ENCODE assay signal across 9 cellular contexts in genomic region chr7:2520808-2521146, GRCh38. TPM values are rescaled to one million over a fixed set of nuclear protein-coding genes. Genes with fewer than 3 reads are reported as not detected.
DNase-seq lines count a peak whose midpoint lies in the region; ATAC-seq and TF ChIP-seq lines count a peak whose summit lies in the region.
"Had no signal": no experiment of that assay in that cellular context is flagged by ENCODE, and none has a peak within 500 bp of the region (broad histone marks: within the 10 kb centered on the region; RNA-seq: fewer than 3 reads in every experiment).

No MANE protein-coding gene starts in this region.

- H3K9me3 ChIP-seq in right lobe of liver (no peaks in the 10 kb centered on the region), tibial artery (no peaks in the 10 kb centered on the region)

- H3K27me3 Mint-ChIP-seq in activated naive CD4-positive, alpha-beta T cell treated with anti-CD3 and anti-CD28 coated beads, Interleukin-2, amount 50 U/mL, for 24 hours, result no peaks in the 10 kb centered on the region

- intact Hi-C loops in right lobe of liver (cut with DNase I) (no loop called here), tibial artery (cut with DNase I; ENCODE audit: low total_unique reads) (loop anchor here (5.0 kb wide), 1 partner anchor 42 kb away; no protein-coding TSS in a partner anchor), sciatic nerve (cut with DNase I) (no loop called here)

- TF ChIP-seq CTCF in right lobe of liver (IDR thresholded peaks at IDR 0.05) (no peak), tibial artery (IDR thresholded peaks at IDR 0.05) (no peak)

- H3K27ac ChIP-seq in right lobe of liver (no peak overlapping the region), tibial artery (no peak overlapping the region)

- no peaks in the 10 kb centered on the region for H3K36me3 Mint-ChIP-seq in activated naive CD4-positive, alpha-beta T cell treated with anti-CD3 and anti-CD28 coated beads, Interleukin-2, amount 50 U/mL, for 24 hours

- peaks cover 38% of the 10 kb centered on the region for H3K4me1 Mint-ChIP-seq in activated naive CD4-positive, alpha-beta T cell treated with anti-CD3 and anti-CD28 coated beads, Interleukin-2, amount 50 U/mL, for 24 hours

- H3K27me3 ChIP-seq in right lobe of liver, result peaks cover 0 to 5% of the 10 kb centered on the region in 2 donors
- peaks cover 0 to 60% of the 10 kb centered on the region in 2 donors for H3K27me3 ChIP-seq in tibial artery

- WGBS in right lobe of liver (ENCODE audit: insufficient coverage, low coverage, low lambda C conversion rate, missing lambda C conversion rate), result 20% methylated on average over 1 of the region's 7 CpGs

- H3K4me3 ChIP-seq in right lobe of liver, result peak overlapping the region; percentile 23 to 53 (median 34)
- H3K4me3 ChIP-seq in tibial artery, result peak overlapping the region; percentile 50 to 63

- no peaks in the 10 kb centered on the region for H3K9me3 Mint-ChIP-seq in activated naive CD4-positive, alpha-beta T cell treated with anti-CD3 and anti-CD28 coated beads, Interleukin-2, amount 50 U/mL, for 24 hours

- no peak for ATAC-seq in right lobe of liver
- ATAC-seq in sciatic nerve, result no peak

- peak; percentile 38 for DNase-seq in activated T-cell treated with anti-CD3 and anti-CD28 coated beads, Interleukin-2, amount 50 U/mL, for 1 hour
- DNase-seq in activated T-cell treated with anti-CD3 and anti-CD28 coated beads for 4 hours, result no peak
- DNase-seq in right lobe of liver, result no peak
- no peak for DNase-seq in tibial artery
- no peak for DNase-seq in GM19238 (ENCODE audit: insufficient read length, low spot score)
- no peak for DNase-seq in sciatic nerve (ENCODE audit: low spot score)
- no peak for DNase-seq in nucleus accumbens (lab: John Stamatoyannopoulos, UW)
- DNase-seq: effector CD4-positive, alpha-beta T cell had no signal

- H3K4me1 ChIP-seq in right lobe of liver, result peaks cover 0 to 6% (median 0%) of the 10 kb centered on the region in 4 donors
- peaks cover 0 to 69% (median 34%) of the 10 kb centered on the region in 4 donors for H3K4me1 ChIP-seq in tibial artery

- no peaks in the 10 kb centered on the region for H3K36me3 ChIP-seq in right lobe of liver
- peaks cover 0 to 2% (median 0%) of the 10 kb centered on the region in 3 donors for H3K36me3 ChIP-seq in tibial artery

- no peak for TF ChIP-seq POLR2A in right lobe of liver (IDR thresholded peaks at IDR 0.05)

- no peak overlapping the region for H3K27ac Mint-ChIP-seq in activated naive CD4-positive, alpha-beta T cell treated with anti-CD3 and anti-CD28 coated beads, Interleukin-2, amount 50 U/mL, for 24 hours

- peak overlapping the region; percentile 91 for H3K4me3 Mint-ChIP-seq in activated naive CD4-positive, alpha-beta T cell treated with anti-CD3 and anti-CD28 coated beads, Interleukin-2, amount 50 U/mL, for 24 hours

RNA-seq across cellular contexts. Expression of gene LFNG, which starts 1.2 kb away (rescaled TPM):
- total RNA-seq in right lobe of liver (1 to 10 TPM; 1.0 to 4.3 (median 1.7) TPM), sciatic nerve (20.1 TPM)

RNA-seq across cellular contexts. Expression of gene BRAT1, which starts 34.5 kb away (rescaled TPM):
- total RNA-seq in right lobe of liver (10 to 100 TPM; 11.1 to 25.9 (median 14.8) TPM), sciatic nerve (22.0 TPM)

RNA-seq across cellular contexts. Expression of gene IQCE, which starts 38.0 kb away (rescaled TPM):
- total RNA-seq in right lobe of liver (1 to 10 TPM; 3.7 to 7.0 (median 4.0) TPM), sciatic nerve (21.4 TPM)

RNA-seq across cellular contexts. Expression of gene GRIFIN, which starts 44.6 kb away (rescaled TPM):
- total RNA-seq in right lobe of liver (not detected), sciatic nerve (not detected)
